1 cellular context compared by ENCODE assay signal in the genomic region with DNA sequence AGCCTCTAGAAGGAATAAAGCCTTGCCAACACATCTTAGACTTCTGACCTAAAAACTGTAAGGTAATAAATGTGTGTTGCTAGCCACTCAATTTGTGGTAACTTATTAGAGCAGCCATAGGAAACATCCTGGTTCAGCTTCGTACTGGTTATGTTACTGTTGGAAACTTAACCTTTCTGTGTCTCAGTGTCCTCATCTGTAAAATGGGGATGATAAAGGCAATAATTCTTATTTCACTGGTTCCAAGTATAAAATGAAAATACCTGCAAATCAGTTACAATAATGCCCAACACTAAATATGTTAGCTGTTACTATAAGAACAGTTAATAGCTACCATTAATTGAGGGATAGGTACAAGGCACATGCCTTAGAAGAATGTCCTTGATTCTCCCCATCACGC.
TF ChIP-seq lines count a peak whose summit lies in the region.

No MANE protein-coding gene starts in this region.

TF ChIP-seq in K562, 482 proteins besides CTCF, POLR2A, EP300 and RAD21:
- TF ChIP-seq, protein P1, sequence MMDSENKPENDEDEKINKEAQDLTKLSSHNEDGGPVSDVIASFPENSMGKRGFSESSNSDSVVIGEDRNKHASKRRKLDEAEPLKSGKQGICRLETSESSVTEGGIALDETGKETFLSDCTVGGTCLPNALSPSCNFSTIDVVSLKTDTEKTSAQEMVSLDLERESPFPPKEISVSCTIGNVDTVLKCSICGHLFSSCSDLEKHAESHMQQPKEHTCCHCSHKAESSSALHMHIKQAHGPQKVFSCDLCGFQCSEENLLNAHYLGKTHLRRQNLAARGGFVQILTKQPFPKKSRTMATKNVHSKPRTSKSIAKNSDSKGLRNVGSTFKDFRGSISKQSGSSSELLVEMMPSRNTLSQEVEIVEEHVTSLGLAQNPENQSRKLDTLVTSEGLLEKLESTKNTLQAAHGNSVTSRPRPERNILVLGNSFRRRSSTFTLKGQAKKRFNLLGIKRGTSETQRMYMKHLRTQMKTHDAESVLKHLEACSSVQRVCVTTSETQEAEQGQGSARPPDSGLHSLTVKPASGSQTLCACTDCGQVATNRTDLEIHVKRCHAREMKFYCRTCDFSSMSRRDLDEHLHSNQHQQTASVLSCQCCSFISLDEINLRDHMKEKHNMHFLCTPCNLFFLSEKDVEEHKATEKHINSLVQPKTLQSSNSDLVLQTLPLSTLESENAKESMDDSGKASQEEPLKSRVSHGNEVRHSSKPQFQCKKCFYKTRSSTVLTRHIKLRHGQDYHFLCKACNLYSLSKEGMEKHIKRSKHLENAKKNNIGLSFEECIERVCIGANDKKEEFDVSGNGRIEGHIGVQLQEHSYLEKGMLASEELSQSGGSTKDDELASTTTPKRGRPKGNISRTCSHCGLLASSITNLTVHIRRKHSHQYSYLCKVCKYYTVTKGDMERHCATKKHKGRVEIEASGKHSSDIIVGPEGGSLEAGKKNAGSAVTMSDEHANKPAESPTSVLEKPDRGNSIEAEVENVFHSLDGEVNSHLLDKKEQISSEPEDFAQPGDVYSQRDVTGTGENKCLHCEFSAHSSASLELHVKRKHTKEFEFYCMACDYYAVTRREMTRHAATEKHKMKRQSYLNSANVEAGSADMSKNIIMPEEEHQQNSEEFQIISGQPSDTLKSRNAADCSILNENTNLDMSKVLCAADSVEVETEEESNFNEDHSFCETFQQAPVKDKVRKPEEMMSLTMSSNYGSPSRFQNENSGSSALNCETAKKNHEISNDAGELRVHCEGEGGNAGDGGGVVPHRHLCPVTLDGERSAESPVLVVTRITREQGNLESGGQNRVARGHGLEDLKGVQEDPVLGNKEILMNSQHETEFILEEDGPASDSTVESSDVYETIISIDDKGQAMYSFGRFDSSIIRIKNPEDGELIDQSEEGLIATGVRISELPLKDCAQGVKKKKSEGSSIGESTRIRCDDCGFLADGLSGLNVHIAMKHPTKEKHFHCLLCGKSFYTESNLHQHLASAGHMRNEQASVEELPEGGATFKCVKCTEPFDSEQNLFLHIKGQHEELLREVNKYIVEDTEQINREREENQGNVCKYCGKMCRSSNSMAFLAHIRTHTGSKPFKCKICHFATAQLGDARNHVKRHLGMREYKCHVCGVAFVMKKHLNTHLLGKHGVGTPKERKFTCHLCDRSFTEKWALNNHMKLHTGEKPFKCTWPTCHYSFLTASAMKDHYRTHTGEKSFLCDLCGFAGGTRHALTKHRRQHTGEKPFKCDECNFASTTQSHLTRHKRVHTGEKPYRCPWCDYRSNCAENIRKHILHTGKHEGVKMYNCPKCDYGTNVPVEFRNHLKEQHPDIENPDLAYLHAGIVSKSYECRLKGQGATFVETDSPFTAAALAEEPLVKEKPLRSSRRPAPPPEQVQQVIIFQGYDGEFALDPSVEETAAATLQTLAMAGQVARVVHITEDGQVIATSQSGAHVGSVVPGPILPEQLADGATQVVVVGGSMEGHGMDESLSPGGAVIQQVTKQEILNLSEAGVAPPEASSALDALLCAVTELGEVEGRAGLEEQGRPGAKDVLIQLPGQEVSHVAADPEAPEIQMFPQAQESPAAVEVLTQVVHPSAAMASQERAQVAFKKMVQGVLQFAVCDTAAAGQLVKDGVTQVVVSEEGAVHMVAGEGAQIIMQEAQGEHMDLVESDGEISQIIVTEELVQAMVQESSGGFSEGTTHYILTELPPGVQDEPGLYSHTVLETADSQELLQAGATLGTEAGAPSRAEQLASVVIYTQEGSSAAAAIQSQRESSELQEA (IDR thresholded peaks at IDR 0.05; ENCODE audit: low read depth) = no peak
- no peak for TF ChIP-seq STAG1 (CRISPR knock-in tag; IDR thresholded peaks at IDR 0.05; ENCODE audit: borderline replicate concordance)
- no peak for TF ChIP-seq SP2 (IDR thresholded peaks at IDR 0.05; ENCODE audit: extremely low read depth, low read depth, low read length, poor library complexity, severe bottlenecking)
- TF ChIP-seq KDM1A (IDR thresholded peaks at IDR 0.05) = peak in 1 of 2 experiments; percentile 52; a peak in 1 of 4 replicates
- TF ChIP-seq RBM25 (IDR thresholded peaks at IDR 0.05; ENCODE audit: low read depth, low read length, severe bottlenecking) = peak; percentile 91
- TF ChIP-seq ESRRA (IDR thresholded peaks at IDR 0.05; ENCODE audit: borderline replicate concordance, low read depth) = peak; percentile 58
- TF ChIP-seq BCOR (IDR thresholded peaks at IDR 0.05) = peak; percentile 57; the same call in 1 of the 2 replicates
- peak; percentile 46; the same call in 1 of the 2 replicates for TF ChIP-seq ADNP (tag; IDR thresholded peaks at IDR 0.05)
